Comparison of ENCODE assay signal across 8 cellular contexts in genomic region chr1:150168960-150169565, GRCh38. TPM values are rescaled to one million over a fixed set of nuclear protein-coding genes. Genes with fewer than 3 reads are reported as not detected.
A peak's percentile ranks its signal among the peaks of the same experiment; 100 is the strongest.
DNase-seq lines count a peak whose midpoint lies in the region; ATAC-seq and TF ChIP-seq lines count a peak whose summit lies in the region.

No MANE protein-coding gene starts in this region.

- H3K4me3 Mint-ChIP-seq in CD4-positive, alpha-beta memory T cell = no peak overlapping the region
- H3K4me3 Mint-ChIP-seq in glutamatergic neuron (ENCODE audit: unreplicated experiment) (no peak overlapping the region), progenitor cell of endocrine pancreas (ENCODE audit: low read depth) (no peak overlapping the region)

- no peak overlapping the region for H3K4me3 ChIP-seq in CD4-positive, alpha-beta memory T cell (ENCODE audit: low read length in 2 of 2)
- H3K4me3 ChIP-seq in SJCRH30 = no peak overlapping the region

- TF ChIP-seq CTCF in glutamatergic neuron (IDR thresholded peaks at IDR 0.05; ENCODE audit: partially characterized antibody, unreplicated experiment) (peak; percentile 63), progenitor cell of endocrine pancreas (IDR thresholded peaks at IDR 0.05; ENCODE audit: unreplicated experiment) (peak; percentile 82)

- no peak overlapping the region for H3K27ac Mint-ChIP-seq in CD4-positive, alpha-beta memory T cell
- no peak overlapping the region for H3K27ac Mint-ChIP-seq in glutamatergic neuron (ENCODE audit: unreplicated experiment)
- no peak overlapping the region for H3K27ac Mint-ChIP-seq in progenitor cell of endocrine pancreas

- ATAC-seq in HG02798 (IDR thresholded peaks at IDR 0.05; ENCODE audit: poor library complexity, unreplicated experiment) = peak; percentile 35
- no peak for ATAC-seq in HG02610 (IDR thresholded peaks at IDR 0.05; ENCODE audit: unreplicated experiment)
- no peak for ATAC-seq in HG02884 (IDR thresholded peaks at IDR 0.05; ENCODE audit: unreplicated experiment)

- no peaks in the 10 kb centered on the region for H3K4me1 ChIP-seq in CD4-positive, alpha-beta memory T cell (ENCODE audit: insufficient read depth, low read length)
- peaks cover 8% of the 10 kb centered on the region; the same call in 1 of the 2 replicates for H3K4me1 ChIP-seq in SJCRH30

- CTCF ChIA-PET in CD4-positive, alpha-beta memory T cell (lab: Charles Lee; ENCODE audit: partially characterized antibody) = interaction anchor here (0.6 to 19.3 kb wide), 10 partner anchors 9 to 208 kb away, joined by 3 to 574 read pairs (median 3); partner anchors contain the start of gene VPS45

- peaks cover 0 to 7% (median 2%) of the 10 kb centered on the region in 4 donors for H3K4me1 Mint-ChIP-seq in CD4-positive, alpha-beta memory T cell
- H3K4me1 Mint-ChIP-seq in glutamatergic neuron (ENCODE audit: low read depth, unreplicated experiment) (peaks cover 17% of the 10 kb centered on the region), progenitor cell of endocrine pancreas (ENCODE audit: low read depth) (peaks cover 29% of the 10 kb centered on the region)

- intact Hi-C loops in CD4-positive, alpha-beta memory T cell (cut with micrococcal nuclease) = loop anchor here (2.0 kb wide), 1 partner anchor 18 kb away; no protein-coding TSS in a partner anchor

- no peaks in the 10 kb centered on the region for H3K27me3 Mint-ChIP-seq in CD4-positive, alpha-beta memory T cell
- H3K27me3 Mint-ChIP-seq in glutamatergic neuron (ENCODE audit: unreplicated experiment) (peaks cover 8% of the 10 kb centered on the region), progenitor cell of endocrine pancreas (peaks cover 8% of the 10 kb centered on the region)

- POLR2A ChIA-PET in CD4-positive, alpha-beta memory T cell (lab: Charles Lee; ENCODE audit: partially characterized antibody) = interaction anchor here (0.6 to 1.3 kb wide), 5 partner anchors 10 to 97 kb away, joined by 3 to 4 read pairs (median 3); no protein-coding TSS in a partner anchor

- peak; percentile 28 to 52 (median 38) for DNase-seq in CD4-positive, alpha-beta memory T cell
- DNase-seq in SJCRH30 (peak; percentile 69 to 80), glutamatergic neuron (peak; percentile 81), progenitor cell of endocrine pancreas (ENCODE audit: low spot score, unreplicated experiment) (peak; percentile 67)
- peak; percentile 40 for DNase-seq in activated gamma-delta T cell treated with anti-CD3 and anti-CD28 coated beads, Interleukin-2, amount 50 U/mL, for 16 hours (ENCODE audit: low read depth)

- no peaks in the 10 kb centered on the region for H3K9me3 ChIP-seq in CD4-positive, alpha-beta memory T cell (ENCODE audit: control insufficient read depth in 1 of 2, low read length in 2 of 2)
- no peaks in the 10 kb centered on the region for H3K9me3 ChIP-seq in SJCRH30 (replicated peaks)

- no peaks in the 10 kb centered on the region for H3K36me3 ChIP-seq in CD4-positive, alpha-beta memory T cell (ENCODE audit: insufficient read depth, low read length)
- H3K36me3 ChIP-seq in SJCRH30 = no peaks in the 10 kb centered on the region

- H3K36me3 Mint-ChIP-seq in CD4-positive, alpha-beta memory T cell = no peaks in the 10 kb centered on the region
- H3K36me3 Mint-ChIP-seq in glutamatergic neuron (ENCODE audit: unreplicated experiment) = no peaks in the 10 kb centered on the region
- no peaks in the 10 kb centered on the region for H3K36me3 Mint-ChIP-seq in progenitor cell of endocrine pancreas (ENCODE audit: insufficient read depth)

- no peaks in the 10 kb centered on the region for H3K27me3 ChIP-seq in CD4-positive, alpha-beta memory T cell (ENCODE audit: insufficient read depth, low read length)
- no peaks in the 10 kb centered on the region for H3K27me3 ChIP-seq in SJCRH30

- H3K27ac ChIP-seq in CD4-positive, alpha-beta memory T cell (ENCODE audit: low read depth, low read length) = no peak overlapping the region
- no peak overlapping the region for H3K27ac ChIP-seq in SJCRH30

- H3K9me3 Mint-ChIP-seq in CD4-positive, alpha-beta memory T cell = no peaks in the 10 kb centered on the region
- H3K9me3 Mint-ChIP-seq in glutamatergic neuron (ENCODE audit: unreplicated experiment) (peaks cover 3% of the 10 kb centered on the region), progenitor cell of endocrine pancreas (ENCODE audit: low read depth) (no peaks in the 10 kb centered on the region)

RNA-seq across cellular contexts. Expression of gene PLEKHO1, which starts 19.3 kb away (rescaled TPM):
- total RNA-seq in CD4-positive, alpha-beta memory T cell = 100 to 1,000 TPM; 154 TPM
- polyA plus RNA-seq in CD4-positive, alpha-beta memory T cell = 10 to 100 TPM; 40.5 to 43.5 TPM
- total RNA-seq in SJCRH30 (2014; rRNA removed; shearing (Covaris generic)) = 50.0 and 54.4 TPM in 2 replicates
- 142 TPM for total RNA-seq in glutamatergic neuron (ENCODE audit: unreplicated experiment)
- total RNA-seq in progenitor cell of endocrine pancreas = 85.2 and 87.6 TPM in 2 replicates
